10 cellular contexts compared by ENCODE assay signal in genomic region chr11:102469196-102469821, GRCh38. TPM values are rescaled to one million over a fixed set of nuclear protein-coding genes. Genes with fewer than 3 reads are reported as not detected.
DNase-seq lines count a peak whose midpoint lies in the region; ATAC-seq, FAIRE-seq and TF ChIP-seq lines count a peak whose summit lies in the region.
"Had no signal": no experiment of that assay in that cellular context is flagged by ENCODE, and none has a peak within 500 bp of the region (broad histone marks: within the 10 kb centered on the region; RNA-seq: fewer than 3 reads in every experiment).

No MANE protein-coding gene starts in this region.

- H3K27me3 ChIP-seq in ACC112 (ENCODE audit: insufficient read depth, low read length) (no peaks in the 10 kb centered on the region), K562 (ENCODE audit: control insufficient read depth in 2 of 2, insufficient read depth in 2 of 2, low read length in 2 of 2) (peaks cover 0 to 2% of the 10 kb centered on the region in 2 experiments; a peak in 2 of 5 replicates), muscle layer of colon (ENCODE audit: control insufficient read depth in 1 of 2, insufficient read depth in 2 of 2, low read length in 2 of 2) (no peaks in the 10 kb centered on the region)

- peak overlapping the region; percentile 48 for H3K27ac ChIP-seq in ACC112 (ENCODE audit: low read depth, low read length)
- no peak overlapping the region for H3K27ac ChIP-seq in K562 (ENCODE audit: extremely low read depth, low read depth, low read length)
- H3K27ac ChIP-seq in muscle layer of colon (ENCODE audit: low read depth, low read length) = peak overlapping the region; percentile 60

- intact Hi-C loops in K562 (cut with micrococcal nuclease) = no loop called here

- H3K9me3 ChIP-seq in K562 (replicated peaks; ENCODE audit: control insufficient read depth, insufficient read depth, low read depth, low read length) (no peaks in the 10 kb centered on the region), muscle layer of colon (ENCODE audit: low read length) (no peaks in the 10 kb centered on the region)

- no peak for ATAC-seq in K562
- ATAC-seq in HG02885 (IDR thresholded peaks at IDR 0.05; ENCODE audit: poor library complexity, unreplicated experiment) = no peak
- ATAC-seq in activated CD4-positive, CD25-positive, alpha-beta regulatory T cell treated with anti-CD3 and anti-CD28 coated beads, Interleukin-2, amount 50 U/mL, for 24 hours = no peak

- no peak for TF ChIP-seq RAD21 in K562 (CRISPR knock-in tag; conservative IDR thresholded peaks at IDR 0.05 in 1 of 2, IDR thresholded peaks at IDR 0.05 in 1 of 2)

- H3K4me3 ChIP-seq in ACC112 (ENCODE audit: low read depth, low read length) = peak overlapping the region; percentile 15; the same call in 1 of the 2 replicates
- H3K4me3 ChIP-seq in HFF-Myc (replicated peaks; ENCODE audit: low read depth, low read length) = no peak overlapping the region
- H3K4me3 ChIP-seq in K562 = no peak overlapping the region
- peak overlapping the region in 1 of 2 donors; percentile 7 for H3K4me3 ChIP-seq in muscle layer of colon (ENCODE audit: low read depth in 1 of 2, low read length in 2 of 2)

- H3K4me2 ChIP-seq in K562 (ENCODE audit: insufficient read depth, low read length) = no peak overlapping the region

- TF ChIP-seq EP300 in K562 (IDR thresholded peaks at IDR 0.05; ENCODE audit: low read length) = no peak

- no peaks in the 10 kb centered on the region for H4K20me1 ChIP-seq in K562 (replicated peaks; ENCODE audit: control insufficient read depth, insufficient read depth, low read length)

- CTCF ChIA-PET in K562 (lab: Yijun Ruan, JAX; ENCODE audit: low intra/inter-chr PET ratio) = no interaction called here

- POLR2A ChIA-PET in K562 (lab: Yijun Ruan, JAX) = no interaction called here

- H2AFZ ChIP-seq in ACC112 (ENCODE audit: low read length, unreplicated experiment) (peak overlapping the region; percentile 26), K562 (ENCODE audit: low read depth, low read length) (peak overlapping the region; percentile 71)

- FAIRE-seq in K562 (lab: Jason Lieb, UNC) = no peak
- FAIRE-seq in GM19239 (lab: Jason Lieb, UNC) = no peak

- TF ChIP-seq CTCF in HFF-Myc (IDR thresholded peaks at IDR 0.05; ENCODE audit: low read depth, low read length, missing control alignments) (no peak), K562 (IDR thresholded peaks at IDR 0.05 in 2 of 3, conservative IDR thresholded peaks at IDR 0.05 in 1 of 3; ENCODE audit: insufficient read depth in 2 of 3, low read depth in 1 of 3, low read length in 3 of 3) (no peak)

- H3K36me3 ChIP-seq in ACC112 (ENCODE audit: insufficient read depth, low read length) (no peaks in the 10 kb centered on the region), K562 (ENCODE audit: control insufficient read depth, insufficient read depth, low read length) (no peaks in the 10 kb centered on the region), muscle layer of colon (ENCODE audit: insufficient read depth, low read length) (no peaks in the 10 kb centered on the region)

- H3K4me1 ChIP-seq in ACC112 (ENCODE audit: control insufficient read depth, insufficient read depth, low read length, unreplicated experiment) (peaks cover 18% of the 10 kb centered on the region), K562 (replicated peaks in 1 of 2; ENCODE audit: control insufficient read depth in 2 of 2, insufficient read depth in 2 of 2, low read length in 2 of 2) (peaks cover 3 to 7% of the 10 kb centered on the region in 2 experiments; a peak in 3 of 5 replicates), muscle layer of colon (ENCODE audit: insufficient read depth, low read length) (peaks cover 67% of the 10 kb centered on the region)

- BruUV-seq in K562 (replicated peaks; lab: Mats Ljungman, UMichigan) = no TSS peak

- 39% methylated on average over 8 of the region's 8 CpGs for WGBS in K562 (ENCODE audit: insufficient coverage, low coverage, missing lambda C conversion rate)

- in situ Hi-C loops in K562 (cut with MboI) = no loop called here

- peak; percentile 59 for DNase-seq in HFF-Myc (ENCODE audit: extremely low read depth, low read depth)
- no peak for DNase-seq in K562 (ENCODE audit: extremely low read depth in 1 of 4, low spot score in 3 of 4)
- DNase-seq in iPS-NIHi7 (ENCODE audit: extremely low spot score) = no peak
- no peak for DNase-seq in GM19239 (ENCODE audit: insufficient read length, low spot score)
- DNase-seq: activated T-cell treated with anti-CD3 and anti-CD28 coated beads for 4 hours, NCI-H1694 had no signal

- H3K9ac ChIP-seq in K562 (ENCODE audit: insufficient read depth in 1 of 2, low read depth in 2 of 2, low read length in 2 of 2) (no peak overlapping the region), muscle layer of colon (ENCODE audit: low read length) (no peak overlapping the region)

- no peak for TF ChIP-seq POLR2A in K562 (conservative IDR thresholded peaks at IDR 0.05)

- H3K9me1 ChIP-seq in K562 (ENCODE audit: control insufficient read depth, insufficient read depth, low read length) = no peaks in the 10 kb centered on the region

- no peaks in the 10 kb centered on the region for H3K79me2 ChIP-seq in ACC112 (ENCODE audit: control insufficient read depth, insufficient read depth, low read length, unreplicated experiment)
- H3K79me2 ChIP-seq in K562 (ENCODE audit: control insufficient read depth, insufficient read depth, low read length) = no peaks in the 10 kb centered on the region

TF ChIP-seq in K562, 482 proteins besides CTCF, POLR2A, EP300 and RAD21:
- TF ChIP-seq TBP (optimal IDR thresholded peaks at IDR 0.05; ENCODE audit: low read depth, low read length) (no peak), TARDBP (IDR thresholded peaks at IDR 0.05) (no peak), TRIM24 (IDR thresholded peaks at IDR 0.05) (no peak)

RNA-seq across cellular contexts. Expression of gene TMEM123, which starts 16.7 kb away (rescaled TPM):
- total RNA-seq in K562 (2011; cell fraction: chromatin; rRNA removed; ENCODE audit: low replicate concordance) = 82.8 and 147 TPM in 2 replicates
- 97.2 and 106 TPM in 2 replicates for total RNA-seq in K562 (2011; cell fraction: nucleolus; rRNA removed)
- 158 and 240 TPM in 2 replicates for total RNA-seq in K562 (2011; cell fraction: nucleoplasm; rRNA removed)
- total RNA-seq in K562 (2014; rRNA removed) = 50.2 and 55.0 TPM in 2 replicates
- 132 and 151 TPM in 2 replicates for total RNA-seq in K562 (2014; rRNA removed; fragmentation: Illumina TruSeq; extraction: Trizol)
- total RNA-seq in K562 (2015; rRNA removed; fragmentation: Illumina TruSeq; extraction: Trizol) = 139 and 149 TPM in 2 replicates
- total RNA-seq in K562 (2021) = 80.0 and 82.4 TPM in 2 replicates
- 327 and 344 TPM in 2 replicates for polyA plus RNA-seq in K562 (2011; rRNA removed)
- polyA plus RNA-seq in K562 (2011; cell fraction: cytosol; rRNA removed) = 95.7 and 139 TPM in 2 replicates
- polyA plus RNA-seq in K562 (2011; cell fraction: nucleus; rRNA removed) = 33.6 and 76.0 TPM in 2 replicates
- 73.9 and 87.4 TPM in 2 replicates for polyA plus RNA-seq in K562 (2012)
- polyA plus RNA-seq in K562 (2014; fragmentation: Illumina TruSeq; extraction: Trizol) = 100 and 104 TPM in 2 replicates
- 10 to 100 TPM; 19.8 to 29.4 TPM for polyA plus RNA-seq in K562 (2014; fragmentation: Nextera tagmentation; extraction: Ambion mirVana)
- 50.1 and 52.3 TPM in 2 replicates for polyA plus RNA-seq in K562 (2014; rRNA removed)
- 518 and 545 TPM in 2 replicates for polyA minus RNA-seq in K562 (2011; rRNA and poly(A)+ RNA removed)
- 108 and 135 TPM in 2 replicates for polyA minus RNA-seq in K562 (2011; cell fraction: cytosol; rRNA and poly(A)+ RNA removed)
- 22.5 and 48.3 TPM in 2 replicates for polyA minus RNA-seq in K562 (2011; cell fraction: nucleus; rRNA and poly(A)+ RNA removed)
